Comparison of ENCODE assay signal across 17 cellular contexts in the genomic region with DNA sequence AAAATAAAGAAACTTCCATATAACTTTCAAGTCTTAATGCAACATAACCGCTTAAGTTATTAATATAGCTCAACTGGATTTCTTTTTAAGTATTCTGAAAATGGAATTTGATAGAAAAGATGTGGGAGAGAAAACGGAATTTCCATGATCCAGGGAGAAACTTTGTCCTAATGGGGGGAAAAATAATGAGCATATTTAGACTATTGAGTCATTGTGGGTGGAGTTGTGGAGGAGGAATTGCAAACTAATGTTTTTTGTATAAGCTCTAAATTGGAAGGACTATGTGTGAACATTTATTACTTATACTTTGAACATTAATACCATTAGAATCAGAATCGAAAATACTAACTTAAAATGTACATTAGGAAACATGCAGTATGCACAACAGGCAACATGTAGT.
DNase-seq lines count a peak whose midpoint lies in the region; ATAC-seq and TF ChIP-seq lines count a peak whose summit lies in the region.
"Had no signal": no experiment of that assay in that cellular context is flagged by ENCODE, and none has a peak within 500 bp of the region (broad histone marks: within the 10 kb centered on the region; RNA-seq: fewer than 3 reads in every experiment).

No MANE protein-coding gene starts in this region.

- no peaks in the 10 kb centered on the region for H3K9me3 Mint-ChIP-seq in HFFc6
- peaks cover 2% of the 10 kb centered on the region for H3K9me3 Mint-ChIP-seq in activated naive CD8-positive, alpha-beta T cell treated with anti-CD3 and anti-CD28 coated beads, Interleukin-2, amount 50 U/mL, for 24 hours

- peak; percentile 8 for DNase-seq in AG10803 (ENCODE audit: low read depth)
- DNase-seq in HFFc6: peak; percentile 15
- peak; percentile 24 for DNase-seq in astrocyte of the spinal cord (ENCODE audit: low read depth, low spot score)
- peak; percentile 15 for DNase-seq in iris pigment epithelial cell (ENCODE audit: low read depth)
- DNase-seq in NCI-H2171 (lab: John Stamatoyannopoulos, UW): no peak
- no peak for DNase-seq in activated naive CD8-positive, alpha-beta T cell treated with anti-CD3 and anti-CD28 coated beads, Interleukin-2, amount 50 U/mL, for 24 hours
- DNase-seq in NCI-H187 (lab: John Stamatoyannopoulos, UW): no peak
- DNase-seq: 8988T, DMS79 treated with DMSO at 0.1 percent for 48 hours, GF-D8, NCI-H1105 treated with DMSO at 0.1 percent for 48 hours, NCI-H1694 treated with DMSO at 0.1 percent for 48 hours, NCI-H446, SIG-M5 had no signal

- ATAC-seq in HG02678 (IDR thresholded peaks at IDR 0.05; ENCODE audit: unreplicated experiment): no peak
- no peak for ATAC-seq in activated naive CD8-positive, alpha-beta T cell treated with anti-CD3 and anti-CD28 coated beads, Interleukin-2, amount 50 U/mL, for 24 hours

- no peak overlapping the region for H3K4me3 Mint-ChIP-seq in HFFc6
- H3K4me3 Mint-ChIP-seq in activated naive CD8-positive, alpha-beta T cell treated with anti-CD3 and anti-CD28 coated beads, Interleukin-2, amount 50 U/mL, for 24 hours: no peak overlapping the region

- H3K27ac Mint-ChIP-seq in HFFc6: no peak overlapping the region
- H3K27ac Mint-ChIP-seq in activated naive CD8-positive, alpha-beta T cell treated with anti-CD3 and anti-CD28 coated beads, Interleukin-2, amount 50 U/mL, for 24 hours: no peak overlapping the region
- H3K27ac Mint-ChIP-seq: IgD-negative memory B cell had no signal

- peaks cover 53% of the 10 kb centered on the region for H3K4me1 Mint-ChIP-seq in HFFc6 (ENCODE audit: low read depth)
- no peaks in the 10 kb centered on the region for H3K4me1 Mint-ChIP-seq in activated naive CD8-positive, alpha-beta T cell treated with anti-CD3 and anti-CD28 coated beads, Interleukin-2, amount 50 U/mL, for 24 hours
- H3K4me1 Mint-ChIP-seq: IgD-negative memory B cell had no signal

- no peak for TF ChIP-seq CTCF in AG10803 (conservative IDR thresholded peaks at IDR 0.05; ENCODE audit: low read length)
- TF ChIP-seq CTCF in HFFc6 (IDR thresholded peaks at IDR 0.05): no peak
- no peak for TF ChIP-seq CTCF in astrocyte of the spinal cord (IDR thresholded peaks at IDR 0.05; ENCODE audit: low read depth, low read length)

- H3K27me3 Mint-ChIP-seq in HFFc6 (ENCODE audit: insufficient read depth): no peaks in the 10 kb centered on the region
- no peaks in the 10 kb centered on the region for H3K27me3 Mint-ChIP-seq in activated naive CD8-positive, alpha-beta T cell treated with anti-CD3 and anti-CD28 coated beads, Interleukin-2, amount 50 U/mL, for 24 hours
- H3K27me3 Mint-ChIP-seq: IgD-negative memory B cell had no signal

- H3K36me3 Mint-ChIP-seq in HFFc6 (ENCODE audit: low read depth): no peaks in the 10 kb centered on the region; the same call in 1 of the 2 replicates
- H3K36me3 Mint-ChIP-seq in activated naive CD8-positive, alpha-beta T cell treated with anti-CD3 and anti-CD28 coated beads, Interleukin-2, amount 50 U/mL, for 24 hours (ENCODE audit: low read depth): no peaks in the 10 kb centered on the region
- H3K36me3 Mint-ChIP-seq: IgD-negative memory B cell had no signal

- in situ Hi-C loops in astrocyte of the spinal cord (cut with HindIII; ENCODE audit: low sequenced_read_pairs): no loop called here

- H3K4me3 ChIP-seq in AG10803 (ENCODE audit: low read length) (no peak overlapping the region), astrocyte of the spinal cord (ENCODE audit: low read depth, low read length) (no peak overlapping the region)
- H3K4me3 ChIP-seq: BLaER1 treated with 17β-estradiol and CSF1 and Interleukin-3, amounts not matched to agents 10 nM and 100 nM had no signal

Comparison
In these comparisons a context has a peak if more than half of its experiments do, and no peak if none do; other contexts are left out.
1. DNase-seq: peak in AG10803 (single experiment), HFFc6 (single experiment), astrocyte of the spinal cord (single experiment) and iris pigment epithelial cell (single experiment); none in NCI-H2171 (single experiment), activated naive CD8-positive, alpha-beta T cell treated with anti-CD3 and anti-CD28 coated beads, Interleukin-2, amount 50 U/mL, for 24 hours (single experiment) and NCI-H187 (0 of 2).